In the genomic region with DNA sequence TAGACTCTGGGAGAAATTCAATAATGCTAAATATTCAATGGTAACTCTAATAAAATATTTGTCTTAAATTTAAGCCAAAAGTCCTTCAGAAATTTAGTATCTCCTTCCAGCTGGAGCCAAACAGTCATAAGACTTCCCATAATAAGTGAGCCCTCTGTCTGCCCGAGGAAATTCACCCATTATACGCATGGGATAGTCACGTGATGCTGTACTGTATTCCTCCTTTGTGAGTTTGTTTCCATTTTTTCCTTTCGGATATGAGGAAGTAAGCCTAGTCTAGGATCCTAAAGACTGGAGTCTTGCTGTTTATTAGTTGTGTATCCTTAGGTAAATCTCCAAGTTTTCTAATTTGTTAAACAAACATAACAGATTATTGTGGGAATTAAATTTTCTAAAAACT, we compare ENCODE assay signal across 20 cellular contexts.
A peak's percentile ranks its signal among the peaks of the same experiment; 100 is the strongest.
DNase-seq lines count a peak whose midpoint lies in the region; ATAC-seq, FAIRE-seq and TF ChIP-seq lines count a peak whose summit lies in the region.
"Had no signal": no experiment of that assay in that cellular context is flagged by ENCODE, and none has a peak within 500 bp of the region (broad histone marks: within the 10 kb centered on the region; RNA-seq: fewer than 3 reads in every experiment).

No MANE protein-coding gene starts in this region.

- peaks cover 0 to 4% of the 10 kb centered on the region in 2 donors for H3K27me3 ChIP-seq in breast epithelium

- TF ChIP-seq CTCF in A549 (IDR thresholded peaks at IDR 0.05), result no peak
- no peak for TF ChIP-seq CTCF in D721Med (IDR thresholded peaks at IDR 0.05; ENCODE audit: insufficient read depth, missing control alignments)
- TF ChIP-seq CTCF in breast epithelium (IDR thresholded peaks at IDR 0.05), result no peak

- no peaks in the 10 kb centered on the region for H3K36me3 ChIP-seq in breast epithelium
- H3K36me3 ChIP-seq: HAP-1 had no signal

- H3K4me2 ChIP-seq in A549, result no peak overlapping the region

- no peaks in the 10 kb centered on the region for H3K9me3 ChIP-seq in A549
- no peaks in the 10 kb centered on the region for H3K9me3 ChIP-seq in breast epithelium
- H3K9me3 ChIP-seq: Caco-2, HAP-1 had no signal

- WGBS in A549 (ENCODE audit: missing lambda C conversion rate), result 35% methylated on average over 4 of the region's 4 CpGs

- in situ Hi-C loops in SK-MEL-5 (cut with HindIII; ENCODE audit: low pct_unique_long_range_greater_than_20kb, low sequenced_read_pairs), result no loop called here

- H3K4me1 ChIP-seq in A549 (no peaks in the 10 kb centered on the region), breast epithelium (no peaks in the 10 kb centered on the region)
- H3K4me1 ChIP-seq: Caco-2 had no signal

- H3K4me3 ChIP-seq in A549 (no peak overlapping the region), breast epithelium (no peak overlapping the region)
- H3K4me3 ChIP-seq: HAP-1 had no signal

- DNase-seq in A549 (ENCODE audit: low read depth in 1 of 2, low spot score in 1 of 2) (no peak), SK-MEL-5 (ENCODE audit: low read depth, low spot score) (peak; percentile 84), foreskin melanocyte (peak; percentile 85), pons (ENCODE audit: low spot score) (peak; percentile 6), D721Med (ENCODE audit: insufficient read length, low spot score) (no peak), breast epithelium (ENCODE audit: low spot score in 2 of 2) (no peak)
- DNase-seq: 8988T; C1 segment of cervical spinal cord; Caco-2; CD4-positive, alpha-beta memory T cell; DMS 273 treated with DMSO at 0.1 percent for 48 hours; DMS79 treated with DMSO at 0.1 percent for 48 hours; GF-D8; GOT3; HFFc6 had no signal

- TF ChIP-seq RAD21 in A549 (conservative IDR thresholded peaks at IDR 0.05 in 1 of 2, IDR thresholded peaks at IDR 0.05 in 1 of 2), result no peak

- POLR2A ChIA-PET in A549 (lab: Yijun Ruan, JAX), result no interaction called here

- no peak overlapping the region for H3K27ac ChIP-seq in A549
- no peak overlapping the region for H3K27ac ChIP-seq in breast epithelium

- intact Hi-C loops in breast epithelium (cut with DNase I; ENCODE audit: low total_unique reads), result no loop called here

- TF ChIP-seq POLR2A in A549 (IDR thresholded peaks at IDR 0.05; ENCODE audit: low read length), result no peak
- TF ChIP-seq POLR2A in breast epithelium (IDR thresholded peaks at IDR 0.05), result no peak

- no peak for TF ChIP-seq EP300 in A549 (IDR thresholded peaks at IDR 0.05)

- FAIRE-seq in A549 (lab: Jason Lieb, UNC) (no peak), D721Med (lab: Jason Lieb, UNC) (no peak)
- FAIRE-seq: GM12891, GM18507, H54 had no signal

- no peak for ATAC-seq in A549
- ATAC-seq in GM21423 (IDR thresholded peaks at IDR 0.05; ENCODE audit: unreplicated experiment), result no peak

- CTCF ChIA-PET in A549 (lab: Yijun Ruan, JAX), result interaction anchor here (1.4 to 2.8 kb wide), 3 partner anchors 312 to 317 kb away, joined by 3 to 13 read pairs (median 7); no protein-coding TSS in a partner anchor

TF ChIP-seq in A549, 52 proteins besides CTCF, POLR2A, EP300 and RAD21:
- TF ChIP-seq, protein P1, sequence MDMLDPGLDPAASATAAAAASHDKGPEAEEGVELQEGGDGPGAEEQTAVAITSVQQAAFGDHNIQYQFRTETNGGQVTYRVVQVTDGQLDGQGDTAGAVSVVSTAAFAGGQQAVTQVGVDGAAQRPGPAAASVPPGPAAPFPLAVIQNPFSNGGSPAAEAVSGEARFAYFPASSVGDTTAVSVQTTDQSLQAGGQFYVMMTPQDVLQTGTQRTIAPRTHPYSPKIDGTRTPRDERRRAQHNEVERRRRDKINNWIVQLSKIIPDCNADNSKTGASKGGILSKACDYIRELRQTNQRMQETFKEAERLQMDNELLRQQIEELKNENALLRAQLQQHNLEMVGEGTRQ (IDR thresholded peaks at IDR 0.05), result peak; percentile 5; the same call in 1 of the 2 replicates
- no peak for TF ChIP-seq NPAS2 (CRISPR knock-in tag; IDR thresholded peaks at IDR 0.05; ENCODE audit: borderline replicate concordance)

Comparison
In these comparisons a context has a peak if more than half of its experiments do, and no peak if none do; other contexts are left out.
1. DNase-seq: peak in SK-MEL-5 (single experiment), foreskin melanocyte (single experiment) and pons (single experiment); none in A549 (0 of 2), D721Med (single experiment) and breast epithelium (0 of 2).